ENCODE assay signal across 8 cellular contexts in the genomic region with DNA sequence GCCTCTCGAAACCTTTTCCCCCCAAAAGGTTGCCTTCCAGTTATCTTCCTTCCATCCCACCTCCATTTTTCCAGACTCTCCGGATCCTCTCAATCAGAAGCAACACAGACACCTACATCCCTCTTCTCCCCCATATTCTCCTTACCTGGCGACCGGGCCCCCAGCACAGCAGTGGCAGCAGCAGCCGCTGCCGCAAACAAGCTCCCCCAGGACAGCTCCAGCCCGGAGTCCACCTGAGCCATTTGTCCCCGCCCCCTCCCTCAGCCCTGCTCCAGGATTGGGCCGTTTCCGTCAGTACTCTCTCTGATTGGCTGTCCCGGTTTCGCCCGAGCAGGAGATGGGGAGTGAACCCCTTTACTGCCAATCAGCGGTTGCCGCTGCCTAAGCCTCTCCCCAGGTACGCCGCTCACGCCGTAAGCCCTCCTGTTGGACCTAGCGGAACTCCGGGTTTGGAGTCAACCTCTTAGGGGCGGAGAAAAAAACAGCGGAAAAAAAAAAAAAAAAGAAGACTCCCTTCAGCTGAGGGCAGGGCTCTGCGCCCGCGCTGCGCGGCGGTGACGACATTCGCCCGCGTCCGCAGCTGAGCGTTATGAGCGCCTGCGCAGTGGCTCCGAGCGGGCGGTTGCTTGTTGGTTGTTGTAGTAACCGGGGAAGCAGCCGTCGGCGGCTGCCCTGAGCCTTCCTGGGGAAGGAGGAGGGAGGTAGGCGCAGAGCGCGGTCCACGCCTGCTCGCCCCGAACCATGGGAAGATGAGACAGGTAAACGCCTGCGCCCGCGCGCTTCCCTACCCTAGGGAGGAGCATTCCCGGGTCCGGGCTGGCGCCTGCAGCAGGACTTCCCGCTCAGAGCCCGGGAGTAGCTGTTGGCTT. TPM values are rescaled to one million over a fixed set of nuclear protein-coding genes. Genes with fewer than 3 reads are reported as not detected.
A peak's percentile ranks its signal among the peaks of the same experiment; 100 is the strongest.
DNase-seq lines count a peak whose midpoint lies in the region; ATAC-seq and TF ChIP-seq lines count a peak whose summit lies in the region.

A gene with protein sequence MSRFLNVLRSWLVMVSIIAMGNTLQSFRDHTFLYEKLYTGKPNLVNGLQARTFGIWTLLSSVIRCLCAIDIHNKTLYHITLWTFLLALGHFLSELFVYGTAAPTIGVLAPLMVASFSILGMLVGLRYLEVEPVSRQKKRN (minus strand): TSS at position 247 of the 869 bp plus-strand sequence. CDS start 3,374 bp downstream, outside the sequence.
A gene with protein sequence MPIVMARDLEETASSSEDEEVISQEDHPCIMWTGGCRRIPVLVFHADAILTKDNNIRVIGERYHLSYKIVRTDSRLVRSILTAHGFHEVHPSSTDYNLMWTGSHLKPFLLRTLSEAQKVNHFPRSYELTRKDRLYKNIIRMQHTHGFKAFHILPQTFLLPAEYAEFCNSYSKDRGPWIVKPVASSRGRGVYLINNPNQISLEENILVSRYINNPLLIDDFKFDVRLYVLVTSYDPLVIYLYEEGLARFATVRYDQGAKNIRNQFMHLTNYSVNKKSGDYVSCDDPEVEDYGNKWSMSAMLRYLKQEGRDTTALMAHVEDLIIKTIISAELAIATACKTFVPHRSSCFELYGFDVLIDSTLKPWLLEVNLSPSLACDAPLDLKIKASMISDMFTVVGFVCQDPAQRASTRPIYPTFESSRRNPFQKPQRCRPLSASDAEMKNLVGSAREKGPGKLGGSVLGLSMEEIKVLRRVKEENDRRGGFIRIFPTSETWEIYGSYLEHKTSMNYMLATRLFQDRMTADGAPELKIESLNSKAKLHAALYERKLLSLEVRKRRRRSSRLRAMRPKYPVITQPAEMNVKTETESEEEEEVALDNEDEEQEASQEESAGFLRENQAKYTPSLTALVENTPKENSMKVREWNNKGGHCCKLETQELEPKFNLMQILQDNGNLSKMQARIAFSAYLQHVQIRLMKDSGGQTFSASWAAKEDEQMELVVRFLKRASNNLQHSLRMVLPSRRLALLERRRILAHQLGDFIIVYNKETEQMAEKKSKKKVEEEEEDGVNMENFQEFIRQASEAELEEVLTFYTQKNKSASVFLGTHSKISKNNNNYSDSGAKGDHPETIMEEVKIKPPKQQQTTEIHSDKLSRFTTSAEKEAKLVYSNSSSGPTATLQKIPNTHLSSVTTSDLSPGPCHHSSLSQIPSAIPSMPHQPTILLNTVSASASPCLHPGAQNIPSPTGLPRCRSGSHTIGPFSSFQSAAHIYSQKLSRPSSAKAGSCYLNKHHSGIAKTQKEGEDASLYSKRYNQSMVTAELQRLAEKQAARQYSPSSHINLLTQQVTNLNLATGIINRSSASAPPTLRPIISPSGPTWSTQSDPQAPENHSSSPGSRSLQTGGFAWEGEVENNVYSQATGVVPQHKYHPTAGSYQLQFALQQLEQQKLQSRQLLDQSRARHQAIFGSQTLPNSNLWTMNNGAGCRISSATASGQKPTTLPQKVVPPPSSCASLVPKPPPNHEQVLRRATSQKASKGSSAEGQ (N-terminal part only) (plus strand): TSS at position 617 of the 869 bp plus-strand sequence. CDS start 1,904 bp downstream, outside the sequence.

- H3K27me3 ChIP-seq in thoracic aorta (replicated peaks; ENCODE audit: insufficient read depth) = no peaks in the 10 kb centered on the region

- CTCF ChIA-PET in GM10248 (lab: Yijun Ruan, JAX) = interaction anchor here (0.8 to 14.8 kb wide), 13 partner anchors 9 to 1124 kb away, joined by 3 to 312 read pairs (median 3); a partner anchor contains a TSS

- peak within 1 kb of the TSS; percentile 97 for H3K27ac Mint-ChIP-seq in activated naive CD8-positive, alpha-beta T cell

- peaks cover 4 to 25% of the 10 kb centered on the region in 2 donors for H3K4me1 ChIP-seq in thoracic aorta (ENCODE audit: control insufficient read depth in 1 of 2, low read depth in 2 of 2)

- POLR2A ChIA-PET in GM10248 (lab: Yijun Ruan, JAX) = interaction anchor here (0.5 to 1.6 kb wide), 5 partner anchors 9 to 894 kb away, joined by 3 to 6 read pairs (median 4); no protein-coding TSS in a partner anchor

- H3K4me1 Mint-ChIP-seq in activated naive CD8-positive, alpha-beta T cell (ENCODE audit: low read depth) = peaks cover 29% of the 10 kb centered on the region

- H3K36me3 Mint-ChIP-seq in activated naive CD8-positive, alpha-beta T cell = peaks cover 5% of the 10 kb centered on the region

- peak within 1 kb of the TSS; percentile 98 for H3K4me3 Mint-ChIP-seq in activated naive CD8-positive, alpha-beta T cell

- no peaks in the 10 kb centered on the region for H3K9me3 ChIP-seq in thoracic aorta

- ATAC-seq in HG02623 (IDR thresholded peaks at IDR 0.05; ENCODE audit: unreplicated experiment) (peak; percentile 96), omental fat pad (ENCODE audit: low FRiP score) (peak; percentile 99), thoracic aorta (ENCODE audit: insufficient number of reproducible peaks, low FRiP score, low read depth) (peak; percentile 99)

- no peaks in the 10 kb centered on the region for H3K27me3 Mint-ChIP-seq in activated naive CD8-positive, alpha-beta T cell

- H3K36me3 ChIP-seq in thoracic aorta = no peaks in the 10 kb centered on the region

- TF ChIP-seq CTCF in GM10248 (IDR thresholded peaks at IDR 0.05; ENCODE audit: control extremely low read depth, extremely low read depth, low read depth, missing control alignments) (no peak), omental fat pad (IDR thresholded peaks at IDR 0.05) (no peak), thoracic aorta (IDR thresholded peaks at IDR 0.05) (no peak)

- peak within 1 kb of the TSS; percentile 77 for H3K4me3 ChIP-seq in thoracic aorta

- H3K9me3 Mint-ChIP-seq in activated naive CD8-positive, alpha-beta T cell (ENCODE audit: low read depth) = no peaks in the 10 kb centered on the region

- DNase-seq in GM10248 (ENCODE audit: extremely low spot score) (peak; percentile 98), NCI-H1105 (lab: John Stamatoyannopoulos, UW) (peak; percentile 99), SKM-1 treated with dmso at 0.1 percent for 144 hours (lab: John Stamatoyannopoulos, UW; ENCODE audit: unreplicated experiment) (peak; percentile 87), glomerular visceral epithelial cell (ENCODE audit: extremely low spot score) (peak; percentile 100), omental fat pad (ENCODE audit: low spot score) (peak; percentile 83), thoracic aorta (ENCODE audit: low spot score) (peak; percentile 87)

- peak within 1 kb of the TSS; percentile 73 to 85 for H3K27ac ChIP-seq in thoracic aorta

RNA-seq across cellular contexts. Expression of the first gene that starts in this region (rescaled TPM):
- total RNA-seq in omental fat pad (1 to 10 TPM; 3.6 to 5.5 (median 5.1) TPM), thoracic aorta (1 to 10 TPM; 7.6 to 7.7 TPM)

RNA-seq across cellular contexts. Expression of the second gene that starts in this region (rescaled TPM):
- total RNA-seq in omental fat pad = 10 to 100 TPM; 17.3 to 28.2 (median 22.2) TPM
- total RNA-seq in thoracic aorta = 10 to 100 TPM; 34.7 to 47.9 TPM

Comparison
In these comparisons a context has a peak if more than half of its experiments do, and no peak if none do; other contexts are left out.
1. Peak in every context shown above with its lines: DNase-seq, ATAC-seq, H3K4me3 ChIP-seq and H3K27ac ChIP-seq.